ENCODE assay signal across 28 cellular contexts in genomic region chr19:5487222-5487621, GRCh38. TPM values are rescaled to one million over a fixed set of nuclear protein-coding genes. Genes with fewer than 3 reads are reported as not detected.
"Had no signal": no experiment of that assay in that cellular context is flagged by ENCODE, and none has a peak within 500 bp of the region (broad histone marks: within the 10 kb centered on the region; RNA-seq: fewer than 3 reads in every experiment).

No MANE protein-coding gene starts in this region.

- H3K4me3 ChIP-seq: esophagus muscularis mucosa, thoracic aorta, upper lobe of right lung had no signal

- H3K9me3 ChIP-seq: neutrophil had no signal

- DNase-seq: activated CD4-positive, alpha-beta T cell treated with anti-CD3 and anti-CD28 coated beads, Interleukin-2, amount 10 ng/mL, durations not matched to agents 7 days and 5 days; activated CD8-positive, alpha-beta memory T cell treated with anti-CD3 and anti-CD28 coated beads, Interleukin-2, amount 10 ng/mL, durations not matched to agents 7 days and 5 days; activated CD8-positive, alpha-beta T cell treated with anti-CD3 and anti-CD28 coated beads for 36 hours; aorta; effector CD4-positive, alpha-beta T cell; glutamatergic neuron; hippocampal formation; left ventricle myocardium superior; mammary epithelial cell; natural killer cell; small intestine; stimulated activated CD4-positive, alpha-beta T cell treated with anti-CD3 and anti-CD28 coated beads, Interleukin-2, amount 100 ng/mL, for 24 hours; upper lobe of right lung had no signal

- H3K36me3 ChIP-seq: esophagus muscularis mucosa, neutrophil, thoracic aorta, upper lobe of right lung had no signal

- H3K4me1 ChIP-seq: upper lobe of right lung had no signal

- ATAC-seq: activated CD4-positive, CD25-positive, alpha-beta regulatory T cell treated with anti-CD3 and anti-CD28 coated beads, Interleukin-2, amount 50 U/mL, for 24 hours; activated CD8-positive, alpha-beta memory T cell treated with anti-CD3 and anti-CD28 coated beads, Interleukin-2, amount 10 ng/mL, durations not matched to agents 7 days and 5 days; activated CD8-positive, alpha-beta T cell treated with anti-CD3 and anti-CD28 coated beads for 36 hours; activated naive CD4-positive, alpha-beta T cell treated with anti-CD3 and anti-CD28 coated beads, Interleukin-2, amount 50 U/mL, for 72 hours; activated T-helper 17 cell treated with anti-CD3 and anti-CD28 coated beads, Interleukin-2, amount 50 U/mL, for 72 hours; left ventricle myocardium superior; natural killer cell; sciatic nerve; stimulated activated effector memory CD8-positive, alpha-beta T cell treated with anti-CD3 and anti-CD28 coated beads, Interleukin-12 subunit alpha, Interleukin-12 subunit beta, amount 100 ng/mL, for 72 hours; upper lobe of right lung had no signal

- H3K27ac ChIP-seq: esophagus muscularis mucosa, neutrophil, thoracic aorta, upper lobe of right lung, VCaP had no signal

- FAIRE-seq: endometrium, frontal cortex, small intestine had no signal

RNA-seq across cellular contexts. Expression of gene ZNRF4, which starts 32.0 kb away (rescaled TPM):
- total RNA-seq: activated CD4-positive, alpha-beta T cell treated with anti-CD3 and anti-CD28 coated beads, Interleukin-2, amount 10 ng/mL, durations not matched to agents 7 days and 5 days; activated CD8-positive, alpha-beta memory T cell treated with anti-CD3 and anti-CD28 coated beads, Interleukin-2, amount 10 ng/mL, durations not matched to agents 7 days and 5 days; activated CD8-positive, alpha-beta T cell treated with anti-CD3 and anti-CD28 coated beads for 36 hours; activated naive CD4-positive, alpha-beta T cell treated with anti-CD3 and anti-CD28 coated beads, Interleukin-2, amount 50 U/mL, for 72 hours; activated T-helper 17 cell treated with anti-CD3 and anti-CD28 coated beads, Interleukin-2, amount 50 U/mL, for 72 hours; aorta; cardiac septum; esophagus muscularis mucosa; frontal cortex; left ventricle myocardium superior; mammary epithelial cell; mesothelial cell of epicardium; natural killer cell; sciatic nerve; T-helper 2 cell treated with Interferon-gamma antibody and Interleukin-4, amounts not matched to agents 100 ng/mL and 5 ng/mL, for 36 hours; thoracic aorta; upper lobe of right lung had no signal
- polyA plus RNA-seq: adipose tissue, aorta, mammary epithelial cell, small intestine had no signal
